13 cellular contexts compared by ENCODE assay signal in the genomic region with DNA sequence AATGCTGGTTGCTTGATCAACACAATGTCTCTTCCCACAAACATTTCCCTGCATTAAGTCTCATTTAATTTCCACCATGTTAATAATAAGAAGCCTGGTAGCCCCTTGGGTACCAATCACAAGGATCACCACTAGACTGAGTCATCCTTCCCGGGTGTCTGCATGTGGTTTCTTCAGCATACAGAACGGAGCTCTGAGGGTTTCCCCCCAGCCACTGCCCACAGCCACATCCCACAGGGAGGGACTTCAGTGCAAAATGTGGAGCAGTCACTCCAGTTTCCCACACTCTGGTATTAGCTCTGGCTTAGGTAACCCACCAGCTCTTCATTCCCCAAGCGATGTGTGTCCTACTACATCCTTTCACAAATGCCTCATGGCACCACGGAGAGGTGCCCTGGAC. TPM values are rescaled to one million over a fixed set of nuclear protein-coding genes. Genes with fewer than 3 reads are reported as not detected.
DNase-seq lines count a peak whose midpoint lies in the region; ATAC-seq and TF ChIP-seq lines count a peak whose summit lies in the region.
"Had no signal": no experiment of that assay in that cellular context is flagged by ENCODE, and none has a peak within 500 bp of the region (broad histone marks: within the 10 kb centered on the region; RNA-seq: fewer than 3 reads in every experiment).

No MANE protein-coding gene starts in this region.

- H3K9me3 Mint-ChIP-seq in activated naive CD4-positive, alpha-beta T cell treated with anti-CD3 and anti-CD28 coated beads for 36 hours, result no peaks in the 10 kb centered on the region
- H3K9me3 Mint-ChIP-seq: IgD-negative memory B cell had no signal

- peaks cover 8% of the 10 kb centered on the region for H3K4me1 Mint-ChIP-seq in activated naive CD4-positive, alpha-beta T cell treated with anti-CD3 and anti-CD28 coated beads for 36 hours (ENCODE audit: low read depth)

- H3K4me3 Mint-ChIP-seq in activated naive CD4-positive, alpha-beta T cell treated with anti-CD3 and anti-CD28 coated beads for 36 hours, result no peak overlapping the region

- TF ChIP-seq CTCF in brain microvascular endothelial cell (IDR thresholded peaks at IDR 0.05; ENCODE audit: low read depth, low read length, missing control alignments) (no peak), mucosa of descending colon (IDR thresholded peaks at IDR 0.05) (no peak)

- in situ Hi-C loops in brain microvascular endothelial cell (cut with HindIII; ENCODE audit: low pct_ligation_motif_present, low sequenced_read_pairs), result no loop called here

- no peaks in the 10 kb centered on the region for H3K27me3 ChIP-seq in brain microvascular endothelial cell (replicated peaks)
- H3K27me3 ChIP-seq: uterus had no signal

- H3K27ac Mint-ChIP-seq in activated naive CD4-positive, alpha-beta T cell treated with anti-CD3 and anti-CD28 coated beads for 36 hours, result no peak overlapping the region
- H3K27ac Mint-ChIP-seq: IgD-negative memory B cell had no signal

- H3K9me3 ChIP-seq in mucosa of descending colon, result no peaks in the 10 kb centered on the region
- H3K9me3 ChIP-seq: uterus had no signal

- CTCF ChIA-PET in activated naive CD4-positive, alpha-beta T cell treated with anti-CD3 and anti-CD28 coated beads for 36 hours (lab: Charles Lee), result interaction anchor here (0.8 to 1.6 kb wide), 3 partner anchors 150 to 693 kb away, joined by 3 read pairs; no protein-coding TSS in a partner anchor

- no peak for ATAC-seq in HG03354 (IDR thresholded peaks at IDR 0.05; ENCODE audit: poor library complexity, severe bottlenecking, unreplicated experiment)
- ATAC-seq in HG02763 (IDR thresholded peaks at IDR 0.05; ENCODE audit: unreplicated experiment), result no peak
- ATAC-seq in mucosa of descending colon, result no peak

- no peaks in the 10 kb centered on the region for H3K36me3 Mint-ChIP-seq in activated naive CD4-positive, alpha-beta T cell treated with anti-CD3 and anti-CD28 coated beads for 36 hours (ENCODE audit: low read depth)
- H3K36me3 Mint-ChIP-seq: IgD-negative memory B cell had no signal

- no peak overlapping the region for H3K27ac ChIP-seq in brain microvascular endothelial cell
- H3K27ac ChIP-seq: RWPE1, uterus had no signal

- DNase-seq in activated naive CD4-positive, alpha-beta T cell treated with anti-CD3 and anti-CD28 coated beads for 36 hours, result peak; percentile 53
- DNase-seq in activated naive CD4-positive, alpha-beta T cell treated with anti-CD3 and anti-CD28 coated beads, Interleukin-2, amount 50 U/mL, for 16 hours, result no peak
- DNase-seq in MV-4-11 (lab: John Stamatoyannopoulos, UW) (peak; percentile 79), brain microvascular endothelial cell (peak; percentile 55), mucosa of descending colon (no peak)
- DNase-seq in stimulated activated CD8-positive, alpha-beta memory T cell treated with anti-CD3 and anti-CD28 coated beads, Interleukin-7, amount 100 ng/mL, for 48 hours (ENCODE audit: extremely low read depth in 1 of 2, low read depth in 1 of 2), result peak; percentile 34 to 45
- DNase-seq: cerebellar nuclear complex, NCI-H2107, uterus had no signal

- H3K4me1 ChIP-seq in mucosa of descending colon (ENCODE audit: low read depth), result no peaks in the 10 kb centered on the region
- H3K4me1 ChIP-seq: uterus had no signal

- no peaks in the 10 kb centered on the region for H3K36me3 ChIP-seq in brain microvascular endothelial cell (replicated peaks)
- no peaks in the 10 kb centered on the region for H3K36me3 ChIP-seq in mucosa of descending colon (ENCODE audit: low read depth)
- H3K36me3 ChIP-seq: uterus had no signal

- H3K4me3 ChIP-seq in brain microvascular endothelial cell (ENCODE audit: low read depth, low read length) (no peak overlapping the region), mucosa of descending colon (no peak overlapping the region)
- H3K4me3 ChIP-seq: uterus had no signal

- H3K27me3 Mint-ChIP-seq in activated naive CD4-positive, alpha-beta T cell treated with anti-CD3 and anti-CD28 coated beads for 36 hours (ENCODE audit: low read depth), result peaks cover 18% of the 10 kb centered on the region

- intact Hi-C loops in activated naive CD4-positive, alpha-beta T cell treated with anti-CD3 and anti-CD28 coated beads for 36 hours (cut with micrococcal nuclease), result loop anchor here (5.0 kb wide), 2 partner anchors 137 to 712 kb away; no protein-coding TSS in a partner anchor
- intact Hi-C loops in mucosa of descending colon (cut with DNase I, micrococcal nuclease), result loop anchor here in 1 of 2 donors (10.0 kb wide), 1 partner anchor 149 kb away; no protein-coding TSS in a partner anchor

RNA-seq across cellular contexts. Expression of a gene that starts 42.7 kb away (rescaled TPM):
- 10 to 100 TPM; 69.7 to 76.5 TPM for total RNA-seq in activated naive CD4-positive, alpha-beta T cell treated with anti-CD3 and anti-CD28 coated beads for 36 hours
- total RNA-seq in mucosa of descending colon, result 10 to 100 TPM; 48.5 to 72.9 (median 70.5) TPM

Comparison
In these comparisons a context has a peak if more than half of its experiments do, and no peak if none do; other contexts are left out.
1. DNase-seq: peak in activated naive CD4-positive, alpha-beta T cell treated with anti-CD3 and anti-CD28 coated beads for 36 hours (single experiment), MV-4-11 (single experiment), brain microvascular endothelial cell (single experiment) and stimulated activated CD8-positive, alpha-beta memory T cell treated with anti-CD3 and anti-CD28 coated beads, Interleukin-7, amount 100 ng/mL, for 48 hours (2 of 2); none in activated naive CD4-positive, alpha-beta T cell treated with anti-CD3 and anti-CD28 coated beads, Interleukin-2, amount 50 U/mL, for 16 hours (single experiment) and mucosa of descending colon (0 of 3).